1 cellular context compared by ENCODE assay signal in genomic region chr11:69443138-69443967, GRCh38.
TF ChIP-seq lines count a peak whose summit lies in the region.

No MANE protein-coding gene starts in this region.

TF ChIP-seq in HepG2, 621 proteins besides CTCF, POLR2A, EP300 and RAD21 (continued from another document and continues in another):
- TF ChIP-seq, protein P1, sequence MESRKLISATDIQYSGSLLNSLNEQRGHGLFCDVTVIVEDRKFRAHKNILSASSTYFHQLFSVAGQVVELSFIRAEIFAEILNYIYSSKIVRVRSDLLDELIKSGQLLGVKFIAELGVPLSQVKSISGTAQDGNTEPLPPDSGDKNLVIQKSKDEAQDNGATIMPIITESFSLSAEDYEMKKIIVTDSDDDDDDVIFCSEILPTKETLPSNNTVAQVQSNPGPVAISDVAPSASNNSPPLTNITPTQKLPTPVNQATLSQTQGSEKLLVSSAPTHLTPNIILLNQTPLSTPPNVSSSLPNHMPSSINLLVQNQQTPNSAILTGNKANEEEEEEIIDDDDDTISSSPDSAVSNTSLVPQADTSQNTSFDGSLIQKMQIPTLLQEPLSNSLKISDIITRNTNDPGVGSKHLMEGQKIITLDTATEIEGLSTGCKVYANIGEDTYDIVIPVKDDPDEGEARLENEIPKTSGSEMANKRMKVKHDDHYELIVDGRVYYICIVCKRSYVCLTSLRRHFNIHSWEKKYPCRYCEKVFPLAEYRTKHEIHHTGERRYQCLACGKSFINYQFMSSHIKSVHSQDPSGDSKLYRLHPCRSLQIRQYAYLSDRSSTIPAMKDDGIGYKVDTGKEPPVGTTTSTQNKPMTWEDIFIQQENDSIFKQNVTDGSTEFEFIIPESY (CRISPR knock-in tag; IDR thresholded peaks at IDR 0.05): peak; percentile 82
- TF ChIP-seq, protein P2, sequence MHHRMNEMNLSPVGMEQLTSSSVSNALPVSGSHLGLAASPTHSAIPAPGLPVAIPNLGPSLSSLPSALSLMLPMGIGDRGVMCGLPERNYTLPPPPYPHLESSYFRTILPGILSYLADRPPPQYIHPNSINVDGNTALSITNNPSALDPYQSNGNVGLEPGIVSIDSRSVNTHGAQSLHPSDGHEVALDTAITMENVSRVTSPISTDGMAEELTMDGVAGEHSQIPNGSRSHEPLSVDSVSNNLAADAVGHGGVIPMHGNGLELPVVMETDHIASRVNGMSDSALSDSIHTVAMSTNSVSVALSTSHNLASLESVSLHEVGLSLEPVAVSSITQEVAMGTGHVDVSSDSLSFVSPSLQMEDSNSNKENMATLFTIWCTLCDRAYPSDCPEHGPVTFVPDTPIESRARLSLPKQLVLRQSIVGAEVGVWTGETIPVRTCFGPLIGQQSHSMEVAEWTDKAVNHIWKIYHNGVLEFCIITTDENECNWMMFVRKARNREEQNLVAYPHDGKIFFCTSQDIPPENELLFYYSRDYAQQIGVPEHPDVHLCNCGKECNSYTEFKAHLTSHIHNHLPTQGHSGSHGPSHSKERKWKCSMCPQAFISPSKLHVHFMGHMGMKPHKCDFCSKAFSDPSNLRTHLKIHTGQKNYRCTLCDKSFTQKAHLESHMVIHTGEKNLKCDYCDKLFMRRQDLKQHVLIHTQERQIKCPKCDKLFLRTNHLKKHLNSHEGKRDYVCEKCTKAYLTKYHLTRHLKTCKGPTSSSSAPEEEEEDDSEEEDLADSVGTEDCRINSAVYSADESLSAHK (CRISPR knock-in tag; IDR thresholded peaks at IDR 0.05; ENCODE audit: borderline replicate concordance): no peak
- TF ChIP-seq TP53 (CRISPR knock-in tag; conservative IDR thresholded peaks at IDR 0.05) (no peak), SOX6 (IDR thresholded peaks at IDR 0.05) (no peak), SOX6 (CRISPR knock-in tag; IDR thresholded peaks at IDR 0.05) (peak; percentile 57; the same call in 1 of the 2 replicates), PTBP1 (IDR thresholded peaks at IDR 0.05; ENCODE audit: low read depth, low read length, poor library complexity, severe bottlenecking) (no peak), NFKBIZ (CRISPR knock-in tag; IDR thresholded peaks at IDR 0.05) (no peak; the same call in 1 of the 2 replicates), TEAD2 (CRISPR knock-in tag; IDR thresholded peaks at IDR 0.05) (no peak), THAP11 (CRISPR knock-in tag; IDR thresholded peaks at IDR 0.05) (no peak), ZNF160 (CRISPR knock-in tag; IDR thresholded peaks at IDR 0.05) (no peak; the same call in 1 of the 2 replicates), ARHGAP35 (CRISPR knock-in tag; IDR thresholded peaks at IDR 0.05; ENCODE audit: borderline replicate concordance) (no peak), MTF2 (CRISPR knock-in tag; IDR thresholded peaks at IDR 0.05; ENCODE audit: borderline replicate concordance) (no peak), XRCC5 (optimal IDR thresholded peaks at IDR 0.05; ENCODE audit: low read length) (no peak), ZFX (CRISPR knock-in tag; IDR thresholded peaks at IDR 0.05; ENCODE audit: low read depth) (no peak), U2AF1 (optimal IDR thresholded peaks at IDR 0.05; ENCODE audit: low read depth, low read length) (no peak), ZNF678 (CRISPR knock-in tag; IDR thresholded peaks at IDR 0.05) (no peak), IRF1 (CRISPR knock-in tag; IDR thresholded peaks at IDR 0.05; ENCODE audit: low read depth) (no peak), ZNF720 (CRISPR knock-in tag; IDR thresholded peaks at IDR 0.05) (no peak), MYNN (CRISPR knock-in tag; IDR thresholded peaks at IDR 0.05; ENCODE audit: low read depth) (no peak), MEIS1 (CRISPR knock-in tag; IDR thresholded peaks at IDR 0.05; ENCODE audit: borderline replicate concordance) (no peak), TSC22D2 (CRISPR knock-in tag; IDR thresholded peaks at IDR 0.05; ENCODE audit: borderline replicate concordance) (no peak), MIER2 (CRISPR knock-in tag; IDR thresholded peaks at IDR 0.05) (no peak), ZNF563 (CRISPR knock-in tag; IDR thresholded peaks at IDR 0.05) (no peak)
- TF ChIP-seq, protein P3, sequence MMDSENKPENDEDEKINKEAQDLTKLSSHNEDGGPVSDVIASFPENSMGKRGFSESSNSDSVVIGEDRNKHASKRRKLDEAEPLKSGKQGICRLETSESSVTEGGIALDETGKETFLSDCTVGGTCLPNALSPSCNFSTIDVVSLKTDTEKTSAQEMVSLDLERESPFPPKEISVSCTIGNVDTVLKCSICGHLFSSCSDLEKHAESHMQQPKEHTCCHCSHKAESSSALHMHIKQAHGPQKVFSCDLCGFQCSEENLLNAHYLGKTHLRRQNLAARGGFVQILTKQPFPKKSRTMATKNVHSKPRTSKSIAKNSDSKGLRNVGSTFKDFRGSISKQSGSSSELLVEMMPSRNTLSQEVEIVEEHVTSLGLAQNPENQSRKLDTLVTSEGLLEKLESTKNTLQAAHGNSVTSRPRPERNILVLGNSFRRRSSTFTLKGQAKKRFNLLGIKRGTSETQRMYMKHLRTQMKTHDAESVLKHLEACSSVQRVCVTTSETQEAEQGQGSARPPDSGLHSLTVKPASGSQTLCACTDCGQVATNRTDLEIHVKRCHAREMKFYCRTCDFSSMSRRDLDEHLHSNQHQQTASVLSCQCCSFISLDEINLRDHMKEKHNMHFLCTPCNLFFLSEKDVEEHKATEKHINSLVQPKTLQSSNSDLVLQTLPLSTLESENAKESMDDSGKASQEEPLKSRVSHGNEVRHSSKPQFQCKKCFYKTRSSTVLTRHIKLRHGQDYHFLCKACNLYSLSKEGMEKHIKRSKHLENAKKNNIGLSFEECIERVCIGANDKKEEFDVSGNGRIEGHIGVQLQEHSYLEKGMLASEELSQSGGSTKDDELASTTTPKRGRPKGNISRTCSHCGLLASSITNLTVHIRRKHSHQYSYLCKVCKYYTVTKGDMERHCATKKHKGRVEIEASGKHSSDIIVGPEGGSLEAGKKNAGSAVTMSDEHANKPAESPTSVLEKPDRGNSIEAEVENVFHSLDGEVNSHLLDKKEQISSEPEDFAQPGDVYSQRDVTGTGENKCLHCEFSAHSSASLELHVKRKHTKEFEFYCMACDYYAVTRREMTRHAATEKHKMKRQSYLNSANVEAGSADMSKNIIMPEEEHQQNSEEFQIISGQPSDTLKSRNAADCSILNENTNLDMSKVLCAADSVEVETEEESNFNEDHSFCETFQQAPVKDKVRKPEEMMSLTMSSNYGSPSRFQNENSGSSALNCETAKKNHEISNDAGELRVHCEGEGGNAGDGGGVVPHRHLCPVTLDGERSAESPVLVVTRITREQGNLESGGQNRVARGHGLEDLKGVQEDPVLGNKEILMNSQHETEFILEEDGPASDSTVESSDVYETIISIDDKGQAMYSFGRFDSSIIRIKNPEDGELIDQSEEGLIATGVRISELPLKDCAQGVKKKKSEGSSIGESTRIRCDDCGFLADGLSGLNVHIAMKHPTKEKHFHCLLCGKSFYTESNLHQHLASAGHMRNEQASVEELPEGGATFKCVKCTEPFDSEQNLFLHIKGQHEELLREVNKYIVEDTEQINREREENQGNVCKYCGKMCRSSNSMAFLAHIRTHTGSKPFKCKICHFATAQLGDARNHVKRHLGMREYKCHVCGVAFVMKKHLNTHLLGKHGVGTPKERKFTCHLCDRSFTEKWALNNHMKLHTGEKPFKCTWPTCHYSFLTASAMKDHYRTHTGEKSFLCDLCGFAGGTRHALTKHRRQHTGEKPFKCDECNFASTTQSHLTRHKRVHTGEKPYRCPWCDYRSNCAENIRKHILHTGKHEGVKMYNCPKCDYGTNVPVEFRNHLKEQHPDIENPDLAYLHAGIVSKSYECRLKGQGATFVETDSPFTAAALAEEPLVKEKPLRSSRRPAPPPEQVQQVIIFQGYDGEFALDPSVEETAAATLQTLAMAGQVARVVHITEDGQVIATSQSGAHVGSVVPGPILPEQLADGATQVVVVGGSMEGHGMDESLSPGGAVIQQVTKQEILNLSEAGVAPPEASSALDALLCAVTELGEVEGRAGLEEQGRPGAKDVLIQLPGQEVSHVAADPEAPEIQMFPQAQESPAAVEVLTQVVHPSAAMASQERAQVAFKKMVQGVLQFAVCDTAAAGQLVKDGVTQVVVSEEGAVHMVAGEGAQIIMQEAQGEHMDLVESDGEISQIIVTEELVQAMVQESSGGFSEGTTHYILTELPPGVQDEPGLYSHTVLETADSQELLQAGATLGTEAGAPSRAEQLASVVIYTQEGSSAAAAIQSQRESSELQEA (CRISPR knock-in tag; IDR thresholded peaks at IDR 0.05; ENCODE audit: not compliant biosample characterization): no peak
- TF ChIP-seq, protein P4, sequence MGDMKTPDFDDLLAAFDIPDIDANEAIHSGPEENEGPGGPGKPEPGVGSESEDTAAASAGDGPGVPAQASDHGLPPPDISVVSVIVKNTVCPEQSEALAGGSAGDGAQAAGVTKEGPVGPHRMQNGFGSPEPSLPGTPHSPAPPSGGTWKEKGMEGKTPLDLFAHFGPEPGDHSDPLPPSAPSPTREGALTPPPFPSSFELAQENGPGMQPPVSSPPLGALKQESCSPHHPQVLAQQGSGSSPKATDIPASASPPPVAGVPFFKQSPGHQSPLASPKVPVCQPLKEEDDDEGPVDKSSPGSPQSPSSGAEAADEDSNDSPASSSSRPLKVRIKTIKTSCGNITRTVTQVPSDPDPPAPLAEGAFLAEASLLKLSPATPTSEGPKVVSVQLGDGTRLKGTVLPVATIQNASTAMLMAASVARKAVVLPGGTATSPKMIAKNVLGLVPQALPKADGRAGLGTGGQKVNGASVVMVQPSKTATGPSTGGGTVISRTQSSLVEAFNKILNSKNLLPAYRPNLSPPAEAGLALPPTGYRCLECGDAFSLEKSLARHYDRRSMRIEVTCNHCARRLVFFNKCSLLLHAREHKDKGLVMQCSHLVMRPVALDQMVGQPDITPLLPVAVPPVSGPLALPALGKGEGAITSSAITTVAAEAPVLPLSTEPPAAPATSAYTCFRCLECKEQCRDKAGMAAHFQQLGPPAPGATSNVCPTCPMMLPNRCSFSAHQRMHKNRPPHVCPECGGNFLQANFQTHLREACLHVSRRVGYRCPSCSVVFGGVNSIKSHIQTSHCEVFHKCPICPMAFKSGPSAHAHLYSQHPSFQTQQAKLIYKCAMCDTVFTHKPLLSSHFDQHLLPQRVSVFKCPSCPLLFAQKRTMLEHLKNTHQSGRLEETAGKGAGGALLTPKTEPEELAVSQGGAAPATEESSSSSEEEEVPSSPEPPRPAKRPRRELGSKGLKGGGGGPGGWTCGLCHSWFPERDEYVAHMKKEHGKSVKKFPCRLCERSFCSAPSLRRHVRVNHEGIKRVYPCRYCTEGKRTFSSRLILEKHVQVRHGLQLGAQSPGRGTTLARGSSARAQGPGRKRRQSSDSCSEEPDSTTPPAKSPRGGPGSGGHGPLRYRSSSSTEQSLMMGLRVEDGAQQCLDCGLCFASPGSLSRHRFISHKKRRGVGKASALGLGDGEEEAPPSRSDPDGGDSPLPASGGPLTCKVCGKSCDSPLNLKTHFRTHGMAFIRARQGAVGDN (CRISPR knock-in tag; IDR thresholded peaks at IDR 0.05): peak; percentile 82
- TF ChIP-seq, protein P5, sequence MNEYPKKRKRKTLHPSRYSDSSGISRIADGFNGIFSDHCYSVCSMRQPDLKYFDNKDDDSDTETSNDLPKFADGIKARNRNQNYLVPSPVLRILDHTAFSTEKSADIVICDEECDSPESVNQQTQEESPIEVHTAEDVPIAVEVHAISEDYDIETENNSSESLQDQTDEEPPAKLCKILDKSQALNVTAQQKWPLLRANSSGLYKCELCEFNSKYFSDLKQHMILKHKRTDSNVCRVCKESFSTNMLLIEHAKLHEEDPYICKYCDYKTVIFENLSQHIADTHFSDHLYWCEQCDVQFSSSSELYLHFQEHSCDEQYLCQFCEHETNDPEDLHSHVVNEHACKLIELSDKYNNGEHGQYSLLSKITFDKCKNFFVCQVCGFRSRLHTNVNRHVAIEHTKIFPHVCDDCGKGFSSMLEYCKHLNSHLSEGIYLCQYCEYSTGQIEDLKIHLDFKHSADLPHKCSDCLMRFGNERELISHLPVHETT (CRISPR knock-in tag; conservative IDR thresholded peaks at IDR 0.05): 0 out of 2 replicates have a peak, but pooled peaks have one; percentile 1
- TF ChIP-seq, protein P6, sequence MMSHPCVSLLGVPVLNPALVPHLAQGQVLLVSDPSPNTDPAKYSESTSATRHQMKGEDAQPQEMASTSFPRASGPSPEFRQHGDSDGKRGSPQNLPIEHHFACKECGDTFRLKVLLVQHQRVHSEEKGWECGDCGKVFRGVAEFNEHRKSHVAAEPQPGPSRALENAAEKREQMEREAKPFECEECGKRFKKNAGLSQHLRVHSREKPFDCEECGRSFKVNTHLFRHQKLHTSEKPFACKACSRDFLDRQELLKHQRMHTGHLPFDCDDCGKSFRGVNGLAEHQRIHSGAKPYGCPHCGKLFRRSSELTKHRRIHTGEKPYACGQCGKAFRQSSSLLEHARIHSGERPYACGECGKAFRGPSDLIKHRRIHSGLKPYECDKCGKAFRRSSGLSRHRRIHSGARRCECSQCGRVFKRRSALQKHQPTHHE (CRISPR knock-in tag; IDR thresholded peaks at IDR 0.05; ENCODE audit: borderline replicate concordance): no peak
- TF ChIP-seq, protein P7, sequence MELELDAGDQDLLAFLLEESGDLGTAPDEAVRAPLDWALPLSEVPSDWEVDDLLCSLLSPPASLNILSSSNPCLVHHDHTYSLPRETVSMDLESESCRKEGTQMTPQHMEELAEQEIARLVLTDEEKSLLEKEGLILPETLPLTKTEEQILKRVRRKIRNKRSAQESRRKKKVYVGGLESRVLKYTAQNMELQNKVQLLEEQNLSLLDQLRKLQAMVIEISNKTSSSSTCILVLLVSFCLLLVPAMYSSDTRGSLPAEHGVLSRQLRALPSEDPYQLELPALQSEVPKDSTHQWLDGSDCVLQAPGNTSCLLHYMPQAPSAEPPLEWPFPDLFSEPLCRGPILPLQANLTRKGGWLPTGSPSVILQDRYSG (CRISPR knock-in tag; IDR thresholded peaks at IDR 0.05): no peak
- TF ChIP-seq, protein P8, sequence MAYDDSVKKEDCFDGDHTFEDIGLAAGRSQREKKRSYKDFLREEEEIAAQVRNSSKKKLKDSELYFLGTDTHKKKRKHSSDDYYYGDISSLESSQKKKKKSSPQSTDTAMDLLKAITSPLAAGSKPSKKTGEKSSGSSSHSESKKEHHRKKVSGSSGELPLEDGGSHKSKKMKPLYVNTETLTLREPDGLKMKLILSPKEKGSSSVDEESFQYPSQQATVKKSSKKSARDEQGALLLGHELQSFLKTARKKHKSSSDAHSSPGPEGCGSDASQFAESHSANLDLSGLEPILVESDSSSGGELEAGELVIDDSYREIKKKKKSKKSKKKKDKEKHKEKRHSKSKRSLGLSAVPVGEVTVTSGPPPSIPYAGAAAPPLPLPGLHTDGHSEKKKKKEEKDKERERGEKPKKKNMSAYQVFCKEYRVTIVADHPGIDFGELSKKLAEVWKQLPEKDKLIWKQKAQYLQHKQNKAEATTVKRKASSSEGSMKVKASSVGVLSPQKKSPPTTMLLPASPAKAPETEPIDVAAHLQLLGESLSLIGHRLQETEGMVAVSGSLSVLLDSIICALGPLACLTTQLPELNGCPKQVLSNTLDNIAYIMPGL (CRISPR knock-in tag; IDR thresholded peaks at IDR 0.05; ENCODE audit: borderline replicate concordance in 1 of 2, low read depth in 1 of 2): peak; percentile 5 to 11; a peak in 1 of 4 replicates
- TF ChIP-seq, protein P9, sequence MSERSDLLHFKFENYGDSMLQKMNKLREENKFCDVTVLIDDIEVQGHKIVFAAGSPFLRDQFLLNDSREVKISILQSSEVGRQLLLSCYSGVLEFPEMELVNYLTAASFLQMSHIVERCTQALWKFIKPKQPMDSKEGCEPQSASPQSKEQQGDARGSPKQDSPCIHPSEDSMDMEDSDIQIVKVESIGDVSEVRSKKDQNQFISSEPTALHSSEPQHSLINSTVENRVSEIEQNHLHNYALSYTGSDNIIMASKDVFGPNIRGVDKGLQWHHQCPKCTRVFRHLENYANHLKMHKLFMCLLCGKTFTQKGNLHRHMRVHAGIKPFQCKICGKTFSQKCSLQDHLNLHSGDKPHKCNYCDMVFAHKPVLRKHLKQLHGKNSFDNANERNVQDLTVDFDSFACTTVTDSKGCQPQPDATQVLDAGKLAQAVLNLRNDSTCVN (CRISPR knock-in tag; IDR thresholded peaks at IDR 0.05; ENCODE audit: borderline replicate concordance): no peak
